In genomic region chr12:127162902-127163301, GRCh38 we compare ENCODE assay signal across 8 cellular contexts.
DNase-seq lines count a peak whose midpoint lies in the region; ATAC-seq and TF ChIP-seq lines count a peak whose summit lies in the region.

No MANE protein-coding gene starts in this region.

- POLR2A ChIA-PET in naive thymus-derived CD8-positive, alpha-beta T cell (lab: Charles Lee), result interaction anchor here (0.9 kb wide), 1 partner anchor 16 kb away, joined by 6 read pairs; no protein-coding TSS in a partner anchor

- H3K4me1 ChIP-seq in stomach, result peaks cover 0 to 7% (median 0%) of the 10 kb centered on the region in 4 donors

- H3K9me3 ChIP-seq in stomach, result no peaks in the 10 kb centered on the region

- H3K27ac Mint-ChIP-seq in naive thymus-derived CD8-positive, alpha-beta T cell, result peak overlapping the region; percentile 39 to 85 (median 80)

- no peak for TF ChIP-seq EP300 in stomach (IDR thresholded peaks at IDR 0.05)

- DNase-seq in activated T-helper 1 cell treated with Interleukin-2 at 50 U/mL for 16 hours (ENCODE audit: low read depth) (peak; percentile 9), stomach (no peak), NCI-H69 (lab: John Stamatoyannopoulos, UW) (no peak), NCI-H345 treated with DMSO at 0.1 percent for 48 hours (lab: John Stamatoyannopoulos, UW; ENCODE audit: unreplicated experiment) (no peak), germinal center (ENCODE audit: low spot score) (no peak)
- peak in 6 of 10 donors; percentile 6 to 37 (median 28) for DNase-seq in naive thymus-derived CD8-positive, alpha-beta T cell

- H3K4me3 Mint-ChIP-seq in naive thymus-derived CD8-positive, alpha-beta T cell, result peak overlapping the region in 5 of 10 donors; percentile 1 to 43 (median 26)

- intact Hi-C loops in stomach (cut with DNase I; ENCODE audit: low total_unique reads), result no loop called here

- no peak for TF ChIP-seq POLR2A in stomach (IDR thresholded peaks at IDR 0.05)

- no peaks in the 10 kb centered on the region for H3K27me3 ChIP-seq in stomach

- no peaks in the 10 kb centered on the region for H3K36me3 ChIP-seq in stomach

- H3K4me1 Mint-ChIP-seq in naive thymus-derived CD8-positive, alpha-beta T cell, result peaks cover 15 to 29% (median 25%) of the 10 kb centered on the region in 4 donors

- ATAC-seq in GM19395 (IDR thresholded peaks at IDR 0.05; ENCODE audit: unreplicated experiment), result peak; percentile 85
- ATAC-seq in HG03469 (IDR thresholded peaks at IDR 0.05; ENCODE audit: unreplicated experiment), result peak; percentile 77
- peak; percentile 59 to 62 for ATAC-seq in naive thymus-derived CD8-positive, alpha-beta T cell

- no peak overlapping the region for H3K4me3 ChIP-seq in stomach

- TF ChIP-seq CTCF in stomach (IDR thresholded peaks at IDR 0.05), result no peak

- peaks cover 0 to 2% (median 0%) of the 10 kb centered on the region in 9 donors for H3K9me3 Mint-ChIP-seq in naive thymus-derived CD8-positive, alpha-beta T cell

- H3K27me3 Mint-ChIP-seq in naive thymus-derived CD8-positive, alpha-beta T cell, result peaks cover 0 to 12% (median 0%) of the 10 kb centered on the region in 5 donors

- H3K27ac ChIP-seq in stomach, result peak overlapping the region in 2 of 5 donors; percentile 2 to 33

- H3K36me3 Mint-ChIP-seq in naive thymus-derived CD8-positive, alpha-beta T cell, result peaks cover 0 to 1% (median 0%) of the 10 kb centered on the region in 3 donors

- 5 to 27% (median 11%) methylated on average over 1 of the region's 1 CpG for WGBS in stomach, 5 donors

Comparison
In these comparisons a context has a peak if more than half of its experiments do, and no peak if none do; other contexts are left out.
1. DNase-seq: peak in activated T-helper 1 cell treated with Interleukin-2 at 50 U/mL for 16 hours (single experiment) and naive thymus-derived CD8-positive, alpha-beta T cell (6 of 10); none in stomach (single experiment), NCI-H69 (single experiment), NCI-H345 treated with DMSO at 0.1 percent for 48 hours (single experiment) and germinal center (single experiment).
2. Peak in every context shown above with its lines, with median percentiles within 50 percentile points of each other: ATAC-seq.